Comparison of ENCODE assay signal across 11 cellular contexts in genomic region chr5:157215143-157215825, GRCh38. TPM values are rescaled to one million over a fixed set of nuclear protein-coding genes. Genes with fewer than 3 reads are reported as not detected.
DNase-seq lines count a peak whose midpoint lies in the region; ATAC-seq and TF ChIP-seq lines count a peak whose summit lies in the region.
"Had no signal": no experiment of that assay in that cellular context is flagged by ENCODE, and none has a peak within 500 bp of the region (broad histone marks: within the 10 kb centered on the region; RNA-seq: fewer than 3 reads in every experiment).

No MANE protein-coding gene starts in this region.

- 82% methylated on average over 9 of the region's 9 CpGs for WGBS in gastroesophageal sphincter (ENCODE audit: low coverage in 1 of 2), 2 donors

- no peak overlapping the region for H3K4me3 ChIP-seq in gastroesophageal sphincter

- H3K27ac Mint-ChIP-seq in naive thymus-derived CD8-positive, alpha-beta T cell, result peak overlapping the region; percentile 88 to 98 (median 94)
- H3K27ac Mint-ChIP-seq: progenitor cell of endocrine pancreas had no signal

- peak overlapping the region; percentile 47 to 87 (median 73) for H3K4me3 Mint-ChIP-seq in naive thymus-derived CD8-positive, alpha-beta T cell

- no peak for DNase-seq in activated CD4-positive, CD25-positive, alpha-beta regulatory T cell treated with anti-CD3 and anti-CD28 coated beads, Interleukin-2, amount 50 U/mL, for 72 hours
- DNase-seq in KBM-7 (peak; percentile 12), NCI-H1417 treated with DMSO at 0.1 percent for 48 hours (lab: John Stamatoyannopoulos, UW) (no peak), foreskin melanocyte (no peak)
- DNase-seq in naive thymus-derived CD8-positive, alpha-beta T cell, result peak in 3 of 10 donors; percentile 49 to 59 (median 57)

- no peak for TF ChIP-seq CTCF in gastroesophageal sphincter (IDR thresholded peaks at IDR 0.05)

- H3K27ac ChIP-seq in gastroesophageal sphincter, result no peak overlapping the region

- no peaks in the 10 kb centered on the region for H3K36me3 ChIP-seq in gastroesophageal sphincter

- peak; percentile 30 to 32 for ATAC-seq in activated CD4-positive, CD25-positive, alpha-beta regulatory T cell treated with anti-CD3 and anti-CD28 coated beads, Interleukin-2, amount 50 U/mL, for 24 hours
- peak; percentile 58 for ATAC-seq in GM21723 (IDR thresholded peaks at IDR 0.05; ENCODE audit: unreplicated experiment)
- peak; percentile 54 to 65 for ATAC-seq in naive thymus-derived CD8-positive, alpha-beta T cell
- ATAC-seq in gastroesophageal sphincter, result no peak

- POLR2A ChIA-PET in naive thymus-derived CD8-positive, alpha-beta T cell (lab: Charles Lee), result interaction anchor here (1.0 to 35.8 kb wide), 9 partner anchors 10 to 72 kb away, joined by 3 to 990 read pairs (median 7); partner anchors contain the start of genes GARIN3, ITK and MED7

- no peaks in the 10 kb centered on the region for H3K9me3 ChIP-seq in gastroesophageal sphincter

- TF ChIP-seq EP300 in gastroesophageal sphincter (IDR thresholded peaks at IDR 0.05), result no peak

- H3K4me1 Mint-ChIP-seq in naive thymus-derived CD8-positive, alpha-beta T cell, result peaks cover 52 to 99% (median 97%) of the 10 kb centered on the region in 4 donors

- TF ChIP-seq POLR2A in gastroesophageal sphincter (IDR thresholded peaks at IDR 0.05), result no peak

- H3K9me3 Mint-ChIP-seq in naive thymus-derived CD8-positive, alpha-beta T cell, result no peaks in the 10 kb centered on the region

- in situ Hi-C loops in KBM-7 (cut with MboI; ENCODE audit: low pct_unique_long_range_greater_than_20kb, low sequenced_read_pairs), result no loop called here

- peaks cover 31 to 96% (median 84%) of the 10 kb centered on the region in 3 donors for H3K36me3 Mint-ChIP-seq in naive thymus-derived CD8-positive, alpha-beta T cell

- H3K27me3 Mint-ChIP-seq in naive thymus-derived CD8-positive, alpha-beta T cell, result no peaks in the 10 kb centered on the region

- H3K27me3 ChIP-seq in gastroesophageal sphincter, result no peaks in the 10 kb centered on the region

- peaks cover 0 to 9% (median 0%) of the 10 kb centered on the region in 3 donors for H3K4me1 ChIP-seq in gastroesophageal sphincter

RNA-seq across cellular contexts. Expression of gene ITK, which starts 34.6 kb away (rescaled TPM):
- total RNA-seq in naive thymus-derived CD8-positive, alpha-beta T cell, result 100 to 1,000 TPM; 477 to 490 TPM
- 100 to 1,000 TPM; 109 to 231 (median 148) TPM for polyA plus RNA-seq in naive thymus-derived CD8-positive, alpha-beta T cell
- 1 to 10 TPM in 3 of 4 donors, under 1 TPM in 1; 0.52 to 3.1 (median 1.8) TPM for total RNA-seq in gastroesophageal sphincter
- total RNA-seq: kidney epithelial cell, progenitor cell of endocrine pancreas had no signal

RNA-seq across cellular contexts. Expression of gene GARIN3, which starts 49.2 kb away (rescaled TPM):
- total RNA-seq in naive thymus-derived CD8-positive, alpha-beta T cell, result not detected
- not detected for polyA plus RNA-seq in naive thymus-derived CD8-positive, alpha-beta T cell
- total RNA-seq in gastroesophageal sphincter, result not detected
- total RNA-seq: A172, kidney epithelial cell, progenitor cell of endocrine pancreas had no signal

RNA-seq across cellular contexts. Expression of gene CYFIP2, which starts 50.6 kb away (rescaled TPM):
- 100 to 1,000 TPM; 395 to 412 TPM for total RNA-seq in naive thymus-derived CD8-positive, alpha-beta T cell
- 100 to 1,000 TPM; 417 to 668 (median 506) TPM for polyA plus RNA-seq in naive thymus-derived CD8-positive, alpha-beta T cell
- total RNA-seq in gastroesophageal sphincter, result 10 to 100 TPM; 13.7 to 50.6 (median 23.1) TPM

Comparison
In these comparisons a context has a peak if more than half of its experiments do, and no peak if none do; other contexts are left out.
1. RNA of gene ITK, which starts 34.6 kb away (total RNA-seq): 477 to 490 TPM in naive thymus-derived CD8-positive, alpha-beta T cell; 0.52 to 3.1 TPM in gastroesophageal sphincter; every median in the first group is over 100 times any median in the second.
2. RNA of gene CYFIP2, which starts 50.6 kb away (total RNA-seq): 395 to 412 TPM in naive thymus-derived CD8-positive, alpha-beta T cell; 13.7 to 50.6 TPM in gastroesophageal sphincter; every median in the first group is over 4 times any median in the second.